ENCODE assay signal across 20 cellular contexts in genomic region chr19:54311486-54311885, GRCh38. TPM values are rescaled to one million over a fixed set of nuclear protein-coding genes. Genes with fewer than 3 reads are reported as not detected.
DNase-seq lines count a peak whose midpoint lies in the region; ATAC-seq, FAIRE-seq and TF ChIP-seq lines count a peak whose summit lies in the region.
"Had no signal": no experiment of that assay in that cellular context is flagged by ENCODE, and none has a peak within 500 bp of the region (broad histone marks: within the 10 kb centered on the region; RNA-seq: fewer than 3 reads in every experiment).

No MANE protein-coding gene starts in this region.

- H3K27me3 Mint-ChIP-seq in activated CD8-positive, alpha-beta memory T cell treated with anti-CD3 and anti-CD28 coated beads, Interleukin-2, amount 10 ng/mL, durations not matched to agents 7 days and 5 days: peaks cover 27% of the 10 kb centered on the region

- H3K4me2 ChIP-seq in GM12878 (ENCODE audit: control insufficient read depth, insufficient read depth): no peak overlapping the region

- no peaks in the 10 kb centered on the region for H3K9me3 Mint-ChIP-seq in activated CD8-positive, alpha-beta memory T cell treated with anti-CD3 and anti-CD28 coated beads, Interleukin-2, amount 10 ng/mL, durations not matched to agents 7 days and 5 days (ENCODE audit: low read depth)
- H3K9me3 Mint-ChIP-seq: CD4-positive, CD25-positive, alpha-beta regulatory T cell had no signal

- 28% methylated on average over 5 of the region's 5 CpGs for WGBS in GM12878 (ENCODE audit: insufficient coverage, insufficient replicate concordance, low lambda C conversion rate, missing lambda C conversion rate)

- SMC1A ChIA-PET in GM12878 (lab: Charles Lee; ENCODE audit: uncharacterized antibody, unreplicated experiment): interaction anchor here (1.9 kb wide), 1 partner anchor 45 kb away, joined by 4 read pairs; no protein-coding TSS in a partner anchor

- peaks cover under 1% of the 10 kb centered on the region for H3K4me1 Mint-ChIP-seq in activated CD8-positive, alpha-beta memory T cell treated with anti-CD3 and anti-CD28 coated beads, Interleukin-2, amount 10 ng/mL, durations not matched to agents 7 days and 5 days

- H3K79me2 ChIP-seq in GM12878 (ENCODE audit: control insufficient read depth, insufficient read depth, low read length): no peaks in the 10 kb centered on the region

- BruUV-seq in GM12878 (replicated peaks; lab: Mats Ljungman, UMichigan): no TSS peak

- POLR2A ChIA-PET in GM12878 (lab: Charles Lee): interaction anchor here (0.5 to 0.6 kb wide), 2 partner anchors 34 to 111 kb away, joined by 3 to 4 read pairs; partner anchors contain the start of gene RPS9

- no peak for TF ChIP-seq RAD21 in GM12878 (IDR thresholded peaks at IDR 0.05; ENCODE audit: insufficient read depth, low read depth, low read length)

- no peak overlapping the region for H3K27ac ChIP-seq in GM12878 (ENCODE audit: control insufficient read depth, insufficient read depth)
- H3K27ac ChIP-seq in lower lobe of right lung: no peak overlapping the region
- H3K27ac ChIP-seq in foreskin keratinocyte: no peak overlapping the region
- H3K27ac ChIP-seq: 22Rv1 had no signal

- in situ Hi-C loops in GM12878 (cut with MboI): no loop called here

- CTCF ChIA-PET in activated CD8-positive, alpha-beta memory T cell treated with anti-CD3 and anti-CD28 coated beads, Interleukin-2, amount 10 ng/mL, durations not matched to agents 7 days and 5 days (lab: Charles Lee): interaction anchor here (1.4 kb wide), 1 partner anchor 80 kb away, joined by 3 read pairs; no protein-coding TSS in a partner anchor
- CTCF ChIA-PET in GM12878 (lab: Yijun Ruan, JAX): interaction anchor here (0.6 to 1.8 kb wide), 2 partner anchors 65 to 80 kb away, joined by 3 to 4 read pairs; no protein-coding TSS in a partner anchor

- no peak overlapping the region for H3K4me3 ChIP-seq in GM12878
- H3K4me3 ChIP-seq in lower lobe of right lung: no peak overlapping the region
- H3K4me3 ChIP-seq: HAP-1 had no signal

- TF ChIP-seq CTCF in GM12878 (IDR thresholded peaks at IDR 0.05 in 2 of 3, conservative IDR thresholded peaks at IDR 0.05 in 1 of 3; ENCODE audit: control insufficient read depth in 2 of 3, extremely low read depth in 1 of 3, insufficient read depth in 1 of 3, low read depth in 3 of 3, low read length in 3 of 3): no peak
- no peak for TF ChIP-seq CTCF in GM10266 (IDR thresholded peaks at IDR 0.05; ENCODE audit: control insufficient read depth, insufficient read depth, low read depth, missing control alignments)
- no peak for TF ChIP-seq CTCF in lower lobe of right lung (IDR thresholded peaks at IDR 0.05)
- no peak for TF ChIP-seq CTCF in foreskin keratinocyte (conservative IDR thresholded peaks at IDR 0.05)

- H3K27me3 ChIP-seq in GM12878 (replicated peaks in 1 of 2; ENCODE audit: control insufficient read depth in 2 of 2, insufficient read depth in 2 of 2, low read length in 1 of 2): no peaks in the 10 kb centered on the region; a peak in 1 of 4 replicates
- H3K27me3 ChIP-seq in lower lobe of right lung (ENCODE audit: low read depth): peaks cover 36% of the 10 kb centered on the region
- H3K27me3 ChIP-seq in foreskin keratinocyte: no peaks in the 10 kb centered on the region

- H3K36me3 Mint-ChIP-seq in activated CD8-positive, alpha-beta memory T cell treated with anti-CD3 and anti-CD28 coated beads, Interleukin-2, amount 10 ng/mL, durations not matched to agents 7 days and 5 days: no peaks in the 10 kb centered on the region
- H3K36me3 Mint-ChIP-seq: CD4-positive, CD25-positive, alpha-beta regulatory T cell had no signal

- DNase-seq in activated CD8-positive, alpha-beta memory T cell treated with anti-CD3 and anti-CD28 coated beads for 24 hours: peak; percentile 33
- no peak for DNase-seq in activated CD8-positive, alpha-beta memory T cell treated with anti-CD3 and anti-CD28 coated beads, Interleukin-2, amount 10 ng/mL, durations not matched to agents 7 days and 5 days
- DNase-seq in GM12878 (ENCODE audit: low read depth, low spot score) (no peak), left lobe of liver (ENCODE audit: low spot score) (peak; percentile 43), posterior vena cava (ENCODE audit: low spot score) (peak; percentile 57), GM10266 (ENCODE audit: extremely low spot score) (no peak), lower lobe of right lung (no peak), foreskin keratinocyte (no peak)
- DNase-seq: Calu3; CD4-positive, CD25-positive, alpha-beta regulatory T cell; DMS 273 treated with DMSO at 0.1 percent for 48 hours had no signal

- TF ChIP-seq POLR2A in GM12878 (IDR thresholded peaks at IDR 0.05; ENCODE audit: low read depth, low read length): no peak

- no peak for TF ChIP-seq EP300 in GM12878 (IDR thresholded peaks at IDR 0.05; ENCODE audit: borderline replicate concordance in 1 of 2, control insufficient read depth in 1 of 2, low read depth in 2 of 2, low read length in 2 of 2)

- H3K4me1 ChIP-seq in GM12878 (ENCODE audit: control insufficient read depth, insufficient read depth, low read length) (no peaks in the 10 kb centered on the region), lower lobe of right lung (no peaks in the 10 kb centered on the region), foreskin keratinocyte (no peaks in the 10 kb centered on the region)
- H3K4me1 ChIP-seq: HAP-1 had no signal

- H2AFZ ChIP-seq in GM12878 (ENCODE audit: control insufficient read depth, low read depth, low read length): no peak overlapping the region

- H3K27ac Mint-ChIP-seq in activated CD8-positive, alpha-beta memory T cell treated with anti-CD3 and anti-CD28 coated beads, Interleukin-2, amount 10 ng/mL, durations not matched to agents 7 days and 5 days: no peak overlapping the region
- H3K27ac Mint-ChIP-seq: CD4-positive, CD25-positive, alpha-beta regulatory T cell had no signal

- RAD21 ChIA-PET in GM12878 (lab: Charles Lee; ENCODE audit: unreplicated experiment): no interaction called here

- H4K20me1 ChIP-seq in GM12878 (ENCODE audit: control insufficient read depth, insufficient read depth): no peaks in the 10 kb centered on the region

- H3K36me3 ChIP-seq in GM12878 (ENCODE audit: control insufficient read depth in 2 of 2, insufficient read depth in 2 of 2, low read length in 1 of 2) (no peaks in the 10 kb centered on the region), lower lobe of right lung (no peaks in the 10 kb centered on the region)
- H3K36me3 ChIP-seq: HAP-1 had no signal

- H3K9ac ChIP-seq in GM12878 (ENCODE audit: control insufficient read depth, insufficient read depth, low read length): no peak overlapping the region

- no peak for ATAC-seq in activated CD8-positive, alpha-beta memory T cell treated with anti-CD3 and anti-CD28 coated beads, Interleukin-2, amount 10 ng/mL, durations not matched to agents 7 days and 5 days
- ATAC-seq in GM12878 (peak; percentile 21; the same call in 1 of the 3 replicates), left lobe of liver (no peak), lower lobe of right lung (no peak), foreskin keratinocyte (no peak)
- ATAC-seq: HepG2 had no signal

- no peak for FAIRE-seq in GM12878 (lab: Jason Lieb, UNC)
- FAIRE-seq: GM12891, H1, HepG2, HTR-8/SVneo had no signal

- no peak overlapping the region for H3K4me3 Mint-ChIP-seq in activated CD8-positive, alpha-beta memory T cell treated with anti-CD3 and anti-CD28 coated beads, Interleukin-2, amount 10 ng/mL, durations not matched to agents 7 days and 5 days
- H3K4me3 Mint-ChIP-seq: CD4-positive, CD25-positive, alpha-beta regulatory T cell had no signal

- H3K9me3 ChIP-seq in GM12878 (replicated peaks; ENCODE audit: control insufficient read depth, insufficient read depth, low read length): no peaks in the 10 kb centered on the region
- no peaks in the 10 kb centered on the region for H3K9me3 ChIP-seq in lower lobe of right lung
- H3K9me3 ChIP-seq: HAP-1 had no signal

- intact Hi-C loops in GM12878 (cut with micrococcal nuclease; ENCODE audit: unreplicated experiment) (no loop called here), posterior vena cava (cut with DNase I) (no loop called here), lower lobe of right lung (cut with DNase I) (no loop called here)

RNA-seq across cellular contexts. Expression of gene LILRA5, which starts 1.5 kb away (rescaled TPM):
- total RNA-seq in activated CD8-positive, alpha-beta memory T cell treated with anti-CD3 and anti-CD28 coated beads, Interleukin-2, amount 10 ng/mL, durations not matched to agents 7 days and 5 days: not detected
- total RNA-seq in GM12878 (2013; cell fraction: nucleolus; rRNA removed): 1.8 TPM in 1 of 2 replicates, not detected in the other
- total RNA-seq in GM12878 (2014; rRNA removed): 0.73 and 0.76 TPM in 2 replicates
- total RNA-seq in GM12878 (2014; rRNA removed; fragmentation: Illumina TruSeq; extraction: Trizol): 0.31 and 0.32 TPM in 2 replicates
- total RNA-seq in GM12878 (2021): 0.41 and 0.51 TPM in 2 replicates
- not detected for polyA plus RNA-seq in GM12878 (2011; ENCODE audit: low read depth)
- not detected in 2 replicates for polyA plus RNA-seq in GM12878 (2011; rRNA removed)
- polyA plus RNA-seq in GM12878 (2011; cell fraction: cytosol; rRNA removed): not detected in 2 replicates
- not detected in 2 replicates for polyA plus RNA-seq in GM12878 (2011; cell fraction: nucleus; rRNA removed)
- not detected in 2 replicates for polyA plus RNA-seq in GM12878 (2012)
- 0.31 TPM in 1 of 2 replicates, not detected in the other for polyA plus RNA-seq in GM12878 (2014; fragmentation: Illumina TruSeq; extraction: Trizol)
- under 1 TPM in 1 of 2 experiments, not detected in 1; 0.05 TPM for polyA plus RNA-seq in GM12878 (2014; fragmentation: Nextera tagmentation; extraction: Ambion mirVana)
- polyA plus RNA-seq in GM12878 (2014; rRNA removed): 0.18 and 1.2 TPM in 2 replicates
- polyA plus RNA-seq in GM12878 (2016; fragmentation: Nextera tagmentation; extraction: Ambion mirVana): not detected
- 0.21 TPM in 1 of 2 replicates, not detected in the other for polyA minus RNA-seq in GM12878 (2011; rRNA and poly(A)+ RNA removed)
- not detected in 2 replicates for polyA minus RNA-seq in GM12878 (2011; cell fraction: cytosol; rRNA and poly(A)+ RNA removed)
- not detected in 2 replicates for polyA minus RNA-seq in GM12878 (2011; cell fraction: nucleus; rRNA and poly(A)+ RNA removed)
- 1.4 TPM for total RNA-seq in left lobe of liver
- total RNA-seq in posterior vena cava: 10 to 100 TPM in 1 of 2 donors, 1 to 10 TPM in 1; 6.2 to 11.7 TPM
- total RNA-seq in lower lobe of right lung: 21.9 TPM
- not detected in 2 replicates for total RNA-seq in foreskin keratinocyte
- polyA plus RNA-seq in foreskin keratinocyte: not detected in 2 replicates
- total RNA-seq: A673; Calu3; CD4-positive, CD25-positive, alpha-beta regulatory T cell; Daoy; H1; HepG2 had no signal
- polyA plus RNA-seq: BJ, H1, HepG2 had no signal

RNA-seq across cellular contexts. Expression of gene LILRA4, which starts 27.5 kb away (rescaled TPM):
- not detected for total RNA-seq in activated CD8-positive, alpha-beta memory T cell treated with anti-CD3 and anti-CD28 coated beads, Interleukin-2, amount 10 ng/mL, durations not matched to agents 7 days and 5 days
- total RNA-seq in GM12878 (2013; cell fraction: nucleolus; rRNA removed): 7.6 and 8.3 TPM in 2 replicates
- total RNA-seq in GM12878 (2014; rRNA removed) (17.9 and 19.1 TPM in 2 replicates), GM12878 (2014; rRNA removed; fragmentation: Illumina TruSeq; extraction: Trizol) (10.2 and 13.6 TPM in 2 replicates), GM12878 (2021) (12.7 and 17.2 TPM in 2 replicates), left lobe of liver (not detected), posterior vena cava (under 1 TPM in 1 of 2 donors, not detected in 1; 0.57 TPM), lower lobe of right lung (6.6 TPM), foreskin keratinocyte (not detected in 2 replicates)
- polyA plus RNA-seq in GM12878 (2011; ENCODE audit: low read depth): 0.17 TPM
- polyA plus RNA-seq in GM12878 (2011; rRNA removed) (1.8 and 2.4 TPM in 2 replicates), GM12878 (2014; fragmentation: Illumina TruSeq; extraction: Trizol) (13.4 and 14.3 TPM in 2 replicates), GM12878 (2014; fragmentation: Nextera tagmentation; extraction: Ambion mirVana) (10 to 100 TPM in 1 of 2 experiments, 1 to 10 TPM in 1; 9.7 to 12.4 TPM), GM12878 (2014; rRNA removed) (17.4 and 18.5 TPM in 2 replicates), GM12878 (2016; fragmentation: Nextera tagmentation; extraction: Ambion mirVana) (1 to 10 TPM; 6.4 to 6.9 TPM), foreskin keratinocyte (not detected in 2 replicates)
- polyA plus RNA-seq in GM12878 (2011; cell fraction: cytosol; rRNA removed): 2.6 and 4.1 TPM in 2 replicates
- polyA plus RNA-seq in GM12878 (2011; cell fraction: nucleus; rRNA removed): 0.94 and 2.5 TPM in 2 replicates
- polyA plus RNA-seq in GM12878 (2012): 0.32 and 1.4 TPM in 2 replicates
- 1.5 and 5.2 TPM in 2 replicates for polyA minus RNA-seq in GM12878 (2011; rRNA and poly(A)+ RNA removed)
- polyA minus RNA-seq in GM12878 (2011; cell fraction: cytosol; rRNA and poly(A)+ RNA removed): 0.73 TPM in 1 of 2 replicates, not detected in the other
- polyA minus RNA-seq in GM12878 (2011; cell fraction: nucleus; rRNA and poly(A)+ RNA removed): 1.2 and 1.8 TPM in 2 replicates
- total RNA-seq: A673; Calu3; CD4-positive, CD25-positive, alpha-beta regulatory T cell; Daoy; H1; HepG2 had no signal
- polyA plus RNA-seq: BJ; CD4-positive, CD25-positive, alpha-beta regulatory T cell; H1 had no signal

RNA-seq across cellular contexts. Expression of gene LILRB2, which starts 30.6 kb away (rescaled TPM):
- total RNA-seq in activated CD8-positive, alpha-beta memory T cell treated with anti-CD3 and anti-CD28 coated beads, Interleukin-2, amount 10 ng/mL, durations not matched to agents 7 days and 5 days: not detected
- total RNA-seq in GM12878 (2013; cell fraction: nucleolus; rRNA removed): 0.27 and 0.33 TPM in 2 replicates
- total RNA-seq in GM12878 (2014; rRNA removed) (0.17 TPM in 1 of 2 replicates, not detected in the other), GM12878 (2014; rRNA removed; fragmentation: Illumina TruSeq; extraction: Trizol) (0.09 TPM in 2 replicates), GM12878 (2021) (not detected in 2 replicates), left lobe of liver (1.7 TPM), posterior vena cava (10 to 100 TPM in 1 of 2 donors, 1 to 10 TPM in 1; 7.3 to 12.9 TPM), lower lobe of right lung (26.1 TPM), foreskin keratinocyte (not detected in 2 replicates)
- polyA plus RNA-seq in GM12878 (2011; ENCODE audit: low read depth): not detected
- polyA plus RNA-seq in GM12878 (2011; rRNA removed) (0.08 TPM in 1 of 2 replicates, not detected in the other), GM12878 (2014; fragmentation: Illumina TruSeq; extraction: Trizol) (0.15 TPM in 1 of 2 replicates, not detected in the other), GM12878 (2014; fragmentation: Nextera tagmentation; extraction: Ambion mirVana) (not detected), GM12878 (2014; rRNA removed) (0.11 and 0.15 TPM in 2 replicates), GM12878 (2016; fragmentation: Nextera tagmentation; extraction: Ambion mirVana) (under 1 TPM in 1 of 2 experiments, not detected in 1; 0.18 TPM), foreskin keratinocyte (not detected in 2 replicates)
- 0.03 TPM in 1 of 2 replicates, not detected in the other for polyA plus RNA-seq in GM12878 (2011; cell fraction: cytosol; rRNA removed)
- 0.07 and 0.13 TPM in 2 replicates for polyA plus RNA-seq in GM12878 (2011; cell fraction: nucleus; rRNA removed)
- polyA plus RNA-seq in GM12878 (2012): 0.08 TPM in 1 of 2 replicates, not detected in the other
- not detected in 2 replicates for polyA minus RNA-seq in GM12878 (2011; rRNA and poly(A)+ RNA removed)
- not detected in 2 replicates for polyA minus RNA-seq in GM12878 (2011; cell fraction: cytosol; rRNA and poly(A)+ RNA removed)
- polyA minus RNA-seq in GM12878 (2011; cell fraction: nucleus; rRNA and poly(A)+ RNA removed): 0.19 TPM in 1 of 2 replicates, not detected in the other
- total RNA-seq: A673; Calu3; CD4-positive, CD25-positive, alpha-beta regulatory T cell; Daoy; H1; HepG2 had no signal
- polyA plus RNA-seq: BJ, H1, HepG2 had no signal

RNA-seq across cellular contexts. Expression of gene LAIR1, which starts 53.2 kb away (rescaled TPM):
- 10 to 100 TPM; 64.1 to 71.6 TPM for total RNA-seq in activated CD8-positive, alpha-beta memory T cell treated with anti-CD3 and anti-CD28 coated beads, Interleukin-2, amount 10 ng/mL, durations not matched to agents 7 days and 5 days
- total RNA-seq in GM12878 (2013; cell fraction: nucleolus; rRNA removed): 55.2 and 74.0 TPM in 2 replicates
- 36.2 and 41.2 TPM in 2 replicates for total RNA-seq in GM12878 (2014; rRNA removed)
- total RNA-seq in GM12878 (2014; rRNA removed; fragmentation: Illumina TruSeq; extraction: Trizol): 39.2 and 41.8 TPM in 2 replicates
- total RNA-seq in GM12878 (2021): 43.1 and 44.4 TPM in 2 replicates
- polyA plus RNA-seq in GM12878 (2011; ENCODE audit: low read depth): not detected
- polyA plus RNA-seq in GM12878 (2011; rRNA removed): 13.5 and 15.5 TPM in 2 replicates
- 11.1 and 15.1 TPM in 2 replicates for polyA plus RNA-seq in GM12878 (2011; cell fraction: cytosol; rRNA removed)
- 32.7 and 35.3 TPM in 2 replicates for polyA plus RNA-seq in GM12878 (2011; cell fraction: nucleus; rRNA removed)
- polyA plus RNA-seq in GM12878 (2012): 0.13 and 0.23 TPM in 2 replicates
- 35.2 and 49.1 TPM in 2 replicates for polyA plus RNA-seq in GM12878 (2014; fragmentation: Illumina TruSeq; extraction: Trizol)
- polyA plus RNA-seq in GM12878 (2014; fragmentation: Nextera tagmentation; extraction: Ambion mirVana): 10 to 100 TPM in 1 of 2 experiments, 1 to 10 TPM in 1; 8.6 to 13.1 TPM
- 58.2 and 62.0 TPM in 2 replicates for polyA plus RNA-seq in GM12878 (2014; rRNA removed)
- 10 to 100 TPM; 30.7 to 31.3 TPM for polyA plus RNA-seq in GM12878 (2016; fragmentation: Nextera tagmentation; extraction: Ambion mirVana)
- polyA minus RNA-seq in GM12878 (2011; rRNA and poly(A)+ RNA removed): 9.7 and 14.6 TPM in 2 replicates
- polyA minus RNA-seq in GM12878 (2011; cell fraction: cytosol; rRNA and poly(A)+ RNA removed): 4.9 and 8.4 TPM in 2 replicates
- polyA minus RNA-seq in GM12878 (2011; cell fraction: nucleus; rRNA and poly(A)+ RNA removed): 10.9 and 19.9 TPM in 2 replicates
- total RNA-seq in left lobe of liver: 3.1 TPM
- total RNA-seq in posterior vena cava: 10 to 100 TPM; 18.3 to 42.2 TPM
- 176 TPM for total RNA-seq in lower lobe of right lung
- not detected in 2 replicates for total RNA-seq in foreskin keratinocyte
- polyA plus RNA-seq in foreskin keratinocyte: not detected in 2 replicates
- total RNA-seq: A673, Daoy, H1 had no signal
- polyA plus RNA-seq: BJ had no signal

RNA-seq across cellular contexts. Expression of gene LILRB5, which starts 54.4 kb away (rescaled TPM):
- total RNA-seq in activated CD8-positive, alpha-beta memory T cell treated with anti-CD3 and anti-CD28 coated beads, Interleukin-2, amount 10 ng/mL, durations not matched to agents 7 days and 5 days: not detected
- not detected in 2 replicates for total RNA-seq in GM12878 (2013; cell fraction: nucleolus; rRNA removed)
- total RNA-seq in GM12878 (2014; rRNA removed) (not detected in 2 replicates), GM12878 (2014; rRNA removed; fragmentation: Illumina TruSeq; extraction: Trizol) (not detected in 2 replicates), GM12878 (2021) (0.05 and 0.13 TPM in 2 replicates), left lobe of liver (8.7 TPM), posterior vena cava (10 to 100 TPM; 14.9 to 22.5 TPM), lower lobe of right lung (16.0 TPM), foreskin keratinocyte (not detected in 2 replicates)
- polyA plus RNA-seq in GM12878 (2011; ENCODE audit: low read depth): not detected
- polyA plus RNA-seq in GM12878 (2011; rRNA removed) (0.01 TPM in 1 of 2 replicates, not detected in the other), GM12878 (2014; fragmentation: Illumina TruSeq; extraction: Trizol) (not detected in 2 replicates), GM12878 (2014; fragmentation: Nextera tagmentation; extraction: Ambion mirVana) (not detected), GM12878 (2014; rRNA removed) (not detected in 2 replicates), GM12878 (2016; fragmentation: Nextera tagmentation; extraction: Ambion mirVana) (not detected), foreskin keratinocyte (not detected in 2 replicates)
- not detected in 2 replicates for polyA plus RNA-seq in GM12878 (2011; cell fraction: cytosol; rRNA removed)
- 0.01 and 0.10 TPM in 2 replicates for polyA plus RNA-seq in GM12878 (2011; cell fraction: nucleus; rRNA removed)
- polyA plus RNA-seq in GM12878 (2012): 0.08 TPM in 1 of 2 replicates, not detected in the other
- not detected in 2 replicates for polyA minus RNA-seq in GM12878 (2011; rRNA and poly(A)+ RNA removed)
- not detected in 2 replicates for polyA minus RNA-seq in GM12878 (2011; cell fraction: cytosol; rRNA and poly(A)+ RNA removed)
- polyA minus RNA-seq in GM12878 (2011; cell fraction: nucleus; rRNA and poly(A)+ RNA removed): not detected in 2 replicates
- total RNA-seq: A673; Calu3; CD4-positive, CD25-positive, alpha-beta regulatory T cell; Daoy; H1; HepG2 had no signal
- polyA plus RNA-seq: BJ; CD4-positive, CD25-positive, alpha-beta regulatory T cell; HepG2 had no signal

Comparison
In these comparisons a context has a peak if more than half of its experiments do, and no peak if none do; other contexts are left out.
1. DNase-seq: peak in activated CD8-positive, alpha-beta memory T cell treated with anti-CD3 and anti-CD28 coated beads for 24 hours (single experiment), left lobe of liver (single experiment) and posterior vena cava (single experiment); none in activated CD8-positive, alpha-beta memory T cell treated with anti-CD3 and anti-CD28 coated beads, Interleukin-2, amount 10 ng/mL, durations not matched to agents 7 days and 5 days (single experiment), GM12878 (single experiment), GM10266 (single experiment), lower lobe of right lung (single experiment) and foreskin keratinocyte (0 of 2).